ENCODE assay signal across 1 cellular context in the genomic region with DNA sequence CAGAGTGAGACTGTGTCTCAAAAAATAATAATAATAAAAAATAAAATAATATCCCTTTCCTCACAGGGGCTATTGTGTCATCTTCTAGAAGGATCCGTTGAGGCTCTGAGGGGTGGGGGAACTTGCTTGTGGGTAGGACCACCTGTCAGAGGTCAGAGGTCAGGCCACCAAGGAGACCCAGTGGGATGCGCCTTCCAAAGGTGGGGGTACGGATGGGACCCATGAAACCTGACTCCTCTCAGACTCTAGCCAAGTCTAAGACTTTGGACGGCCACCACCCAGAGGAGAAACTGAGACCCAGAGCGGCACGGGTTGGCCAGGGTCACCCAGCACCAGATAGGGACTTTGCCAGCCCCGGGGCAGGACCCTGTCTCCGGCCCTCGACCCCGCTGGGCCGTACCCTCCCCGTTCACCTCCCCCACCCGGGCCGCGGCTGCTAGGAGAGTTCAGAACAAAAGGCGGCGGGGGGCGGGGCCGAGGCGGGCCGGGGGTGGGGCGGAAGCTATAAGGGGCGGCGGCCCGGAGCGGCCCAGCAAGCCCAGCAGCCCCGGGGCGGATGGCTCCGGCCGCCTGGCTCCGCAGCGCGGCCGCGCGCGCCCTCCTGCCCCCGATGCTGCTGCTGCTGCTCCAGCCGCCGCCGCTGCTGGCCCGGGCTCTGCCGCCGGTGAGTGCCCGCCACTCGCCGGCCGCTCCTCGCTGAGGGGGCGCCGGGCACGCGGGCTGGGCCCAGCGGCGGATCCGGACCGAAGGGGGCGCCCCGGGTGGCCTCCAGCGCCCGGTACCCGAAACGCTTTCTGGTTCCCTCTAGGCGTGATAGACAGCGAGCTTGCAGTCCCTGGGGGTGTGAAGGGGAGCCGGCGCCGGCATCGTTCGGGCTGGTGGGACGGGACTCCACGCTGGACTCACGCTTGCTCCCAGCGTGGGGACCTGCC.
TF ChIP-seq lines count a peak whose summit lies in the region.

Gene MMP11 (plus strand): TSS at position 535 of the 932 bp plus-strand sequence. CDS start 22 bp downstream, at position 557.

TF ChIP-seq in WTC11, 78 proteins besides CTCF, POLR2A, EP300 and RAD21 (continued from another document):
- TF ChIP-seq FOXP4 (CRISPR knock-in tag; IDR thresholded peaks at IDR 0.05) = 0 out of 2 replicates have a peak, but pooled peaks have one; percentile 12
- TF ChIP-seq NFE2L1 (CRISPR knock-in tag; IDR thresholded peaks at IDR 0.05) = no peak
- no peak for TF ChIP-seq ZNF121 (CRISPR knock-in tag; IDR thresholded peaks at IDR 0.05)
- TF ChIP-seq SMAD4 (CRISPR knock-in tag; IDR thresholded peaks at IDR 0.05) = no peak
- TF ChIP-seq, protein P1, sequence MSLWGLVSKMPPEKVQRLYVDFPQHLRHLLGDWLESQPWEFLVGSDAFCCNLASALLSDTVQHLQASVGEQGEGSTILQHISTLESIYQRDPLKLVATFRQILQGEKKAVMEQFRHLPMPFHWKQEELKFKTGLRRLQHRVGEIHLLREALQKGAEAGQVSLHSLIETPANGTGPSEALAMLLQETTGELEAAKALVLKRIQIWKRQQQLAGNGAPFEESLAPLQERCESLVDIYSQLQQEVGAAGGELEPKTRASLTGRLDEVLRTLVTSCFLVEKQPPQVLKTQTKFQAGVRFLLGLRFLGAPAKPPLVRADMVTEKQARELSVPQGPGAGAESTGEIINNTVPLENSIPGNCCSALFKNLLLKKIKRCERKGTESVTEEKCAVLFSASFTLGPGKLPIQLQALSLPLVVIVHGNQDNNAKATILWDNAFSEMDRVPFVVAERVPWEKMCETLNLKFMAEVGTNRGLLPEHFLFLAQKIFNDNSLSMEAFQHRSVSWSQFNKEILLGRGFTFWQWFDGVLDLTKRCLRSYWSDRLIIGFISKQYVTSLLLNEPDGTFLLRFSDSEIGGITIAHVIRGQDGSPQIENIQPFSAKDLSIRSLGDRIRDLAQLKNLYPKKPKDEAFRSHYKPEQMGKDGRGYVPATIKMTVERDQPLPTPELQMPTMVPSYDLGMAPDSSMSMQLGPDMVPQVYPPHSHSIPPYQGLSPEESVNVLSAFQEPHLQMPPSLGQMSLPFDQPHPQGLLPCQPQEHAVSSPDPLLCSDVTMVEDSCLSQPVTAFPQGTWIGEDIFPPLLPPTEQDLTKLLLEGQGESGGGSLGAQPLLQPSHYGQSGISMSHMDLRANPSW (CRISPR knock-in tag; conservative IDR thresholded peaks at IDR 0.05; ENCODE audit: low read depth) = no peak
- TF ChIP-seq ZNF423 (CRISPR knock-in tag; IDR thresholded peaks at IDR 0.05) = peak; percentile 35; the same call in 1 of the 2 replicates
- TF ChIP-seq RELA (CRISPR knock-in tag; IDR thresholded peaks at IDR 0.05; ENCODE audit: borderline replicate concordance) = no peak
- TF ChIP-seq SOX15 (CRISPR knock-in tag; IDR thresholded peaks at IDR 0.05) = no peak
- TF ChIP-seq HMGA2 (CRISPR knock-in tag; IDR thresholded peaks at IDR 0.05) = no peak
- no peak for TF ChIP-seq ZNF512 (CRISPR knock-in tag; IDR thresholded peaks at IDR 0.05; ENCODE audit: borderline replicate concordance)
